ENCODE assay signal across 1 cellular context in the genomic region with DNA sequence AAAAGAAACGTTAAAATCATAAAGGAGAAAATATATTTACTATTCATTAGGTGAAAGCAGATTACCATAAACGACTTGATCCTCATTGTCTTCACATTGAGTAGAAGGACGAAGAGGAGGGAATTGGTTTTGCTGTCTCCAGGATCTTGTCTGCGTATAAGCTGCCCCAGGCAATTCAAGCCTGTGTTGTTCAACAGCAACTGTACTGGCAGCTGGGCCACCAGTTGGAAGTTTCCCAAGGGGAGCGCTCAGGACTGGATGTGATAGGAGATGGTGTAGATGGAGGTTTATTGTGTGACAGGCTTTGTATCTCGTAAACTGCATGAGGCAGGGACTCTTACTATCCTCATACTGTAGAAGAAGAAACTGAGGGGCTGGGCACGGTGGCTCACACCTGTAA.
TF ChIP-seq lines count a peak whose summit lies in the region.

No MANE protein-coding gene starts in this region.

TF ChIP-seq in IMR-90, 13 proteins besides CTCF, POLR2A, EP300 and RAD21 (continued from another document):
- TF ChIP-seq NFE2L2 (IDR thresholded peaks at IDR 0.05; ENCODE audit: low read depth, low read length) (no peak), RFX5 (IDR thresholded peaks at IDR 0.05; ENCODE audit: low read depth, low read length) (no peak)
